13 cellular contexts compared by ENCODE assay signal in the genomic region with DNA sequence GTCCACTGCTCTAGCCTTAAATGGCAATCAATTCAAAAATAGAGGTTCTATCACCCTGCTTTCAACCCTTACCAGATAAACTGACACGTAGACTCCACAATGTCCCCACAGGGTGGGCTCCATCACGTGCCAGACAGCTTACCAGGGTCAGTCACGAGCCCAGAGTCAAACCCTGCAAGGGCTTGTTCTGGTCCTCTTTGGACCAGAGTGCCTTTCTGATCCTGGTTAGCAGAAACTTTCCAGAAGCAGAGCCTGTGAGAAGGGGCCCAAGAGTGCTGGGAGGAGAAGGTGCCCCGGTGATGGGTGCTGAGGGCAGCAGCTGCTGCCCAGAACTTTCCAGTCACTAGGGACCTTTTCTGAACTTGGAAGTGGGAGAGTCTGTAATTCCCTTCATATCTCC. TPM values are rescaled to one million over a fixed set of nuclear protein-coding genes. Genes with fewer than 3 reads are reported as not detected.
DNase-seq lines count a peak whose midpoint lies in the region; ATAC-seq, FAIRE-seq and TF ChIP-seq lines count a peak whose summit lies in the region.
"Had no signal": no experiment of that assay in that cellular context is flagged by ENCODE, and none has a peak within 500 bp of the region (broad histone marks: within the 10 kb centered on the region; RNA-seq: fewer than 3 reads in every experiment).

No MANE protein-coding gene starts in this region.

- H2AFZ ChIP-seq in GM12878 (ENCODE audit: control insufficient read depth, low read depth, low read length), result peak overlapping the region; percentile 74

- 92% methylated on average over 4 of the region's 4 CpGs for WGBS in GM12878 (ENCODE audit: insufficient coverage, insufficient replicate concordance, low lambda C conversion rate, missing lambda C conversion rate)

- DNase-seq in GM12878 (ENCODE audit: low read depth, low spot score) (no peak), NCI-H2107 (lab: John Stamatoyannopoulos, UW) (no peak), GM10266 (ENCODE audit: extremely low spot score) (no peak)
- DNase-seq: activated CD4-positive, alpha-beta T cell treated with anti-CD3 and anti-CD28 coated beads, Interleukin-2, amount 50 U/mL, for 48 hours; endodermal cell had no signal

- POLR2A ChIA-PET in GM12878 (lab: Charles Lee), result no interaction called here

- H3K79me2 ChIP-seq in GM12878 (ENCODE audit: control insufficient read depth, insufficient read depth, low read length), result peaks cover 34% of the 10 kb centered on the region

- TF ChIP-seq POLR2A in GM12878 (IDR thresholded peaks at IDR 0.05; ENCODE audit: low read depth, low read length), result no peak

- H3K36me3 ChIP-seq in GM12878 (ENCODE audit: control insufficient read depth in 2 of 2, insufficient read depth in 2 of 2, low read length in 1 of 2), result 0 out of 4 replicates have a peak, but pooled peaks cover 0 to 2% of the 10 kb centered on the region in 2 experiments

- no TSS peak for BruUV-seq in GM12878 (replicated peaks; lab: Mats Ljungman, UMichigan)

- H3K27ac ChIP-seq in GM12878 (ENCODE audit: control insufficient read depth, insufficient read depth) (peak overlapping the region; percentile 80), skin epidermis (peak overlapping the region in 19 of 21 experiments; percentile 15 to 97 (median 83))

- no peak for TF ChIP-seq EP300 in GM12878 (IDR thresholded peaks at IDR 0.05; ENCODE audit: borderline replicate concordance in 1 of 2, control insufficient read depth in 1 of 2, low read depth in 2 of 2, low read length in 2 of 2)

- SMC1A ChIA-PET in GM12878 (lab: Charles Lee; ENCODE audit: uncharacterized antibody, unreplicated experiment), result no interaction called here

- intact Hi-C loops in GM12878 (cut with micrococcal nuclease; ENCODE audit: unreplicated experiment), result loop anchor here (5.0 kb wide), 1 partner anchor 105 kb away; a partner anchor contains a TSS

- no peaks in the 10 kb centered on the region; the same call in 1 of the 3 replicates for H3K9me3 ChIP-seq in GM12878 (replicated peaks; ENCODE audit: control insufficient read depth, insufficient read depth, low read length)

- H3K4me2 ChIP-seq in GM12878 (ENCODE audit: control insufficient read depth, insufficient read depth), result peak overlapping the region; percentile 69
- H3K4me2 ChIP-seq: smooth muscle cell had no signal

- TF ChIP-seq RAD21 in GM12878 (IDR thresholded peaks at IDR 0.05; ENCODE audit: insufficient read depth, low read depth, low read length), result no peak

- FAIRE-seq in GM12878 (lab: Jason Lieb, UNC), result no peak
- FAIRE-seq: urothelium cell line had no signal

- H3K4me3 ChIP-seq in GM12878, result peak overlapping the region; percentile 87
- peak overlapping the region; percentile 23 to 54 (median 38) for H3K4me3 ChIP-seq in skin epidermis
- H3K4me3 ChIP-seq: smooth muscle cell had no signal

- in situ Hi-C loops in GM12878 (cut with MboI), result no loop called here

- CTCF ChIA-PET in GM12878 (lab: Yijun Ruan, JAX), result interaction anchor here (1.0 kb wide), 1 partner anchor 140 kb away, joined by 3 read pairs; no protein-coding TSS in a partner anchor

- H3K4me1 ChIP-seq in GM12878 (ENCODE audit: control insufficient read depth, insufficient read depth, low read length), result peaks cover 32% of the 10 kb centered on the region

- no peaks in the 10 kb centered on the region for H4K20me1 ChIP-seq in GM12878 (ENCODE audit: control insufficient read depth, insufficient read depth)

- ATAC-seq in GM18502 (IDR thresholded peaks at IDR 0.05; ENCODE audit: poor library complexity, unreplicated experiment) (peak; percentile 17), GM21619 (IDR thresholded peaks at IDR 0.05; ENCODE audit: unreplicated experiment) (peak; percentile 10), GM12878 (peak; percentile 37), HG02870 (IDR thresholded peaks at IDR 0.05; ENCODE audit: unreplicated experiment) (no peak), esophagus mucosa (no peak)

- RAD21 ChIA-PET in GM12878 (lab: Charles Lee; ENCODE audit: unreplicated experiment), result no interaction called here

- TF ChIP-seq CTCF in GM12878 (IDR thresholded peaks at IDR 0.05 in 2 of 3, conservative IDR thresholded peaks at IDR 0.05 in 1 of 3; ENCODE audit: control insufficient read depth in 2 of 3, extremely low read depth in 1 of 3, insufficient read depth in 1 of 3, low read depth in 3 of 3, low read length in 3 of 3) (no peak), GM10266 (IDR thresholded peaks at IDR 0.05; ENCODE audit: control insufficient read depth, insufficient read depth, low read depth, missing control alignments) (no peak)

- no peaks in the 10 kb centered on the region for H3K27me3 ChIP-seq in GM12878 (replicated peaks in 1 of 2; ENCODE audit: control insufficient read depth in 2 of 2, insufficient read depth in 2 of 2, low read length in 1 of 2)

- H3K9ac ChIP-seq in GM12878 (ENCODE audit: control insufficient read depth, insufficient read depth, low read length), result peak overlapping the region; percentile 79

TF ChIP-seq in GM12878, 131 proteins besides CTCF, POLR2A, EP300 and RAD21 (continues in another document):
- 0 out of 4 replicates have a peak, but pooled peaks of 1 of the 2 experiments have one; percentile 10 for TF ChIP-seq BHLHE40 (IDR thresholded peaks at IDR 0.05; ENCODE audit: borderline replicate concordance in 1 of 2, low read depth in 2 of 2, low read length in 1 of 2)

RNA-seq across cellular contexts. Expression of a gene that starts 0.4 kb away (rescaled TPM):
- total RNA-seq in GM12878 (2013; cell fraction: nucleolus; rRNA removed), result 1.9 and 2.7 TPM in 2 replicates
- total RNA-seq in GM12878 (2014; rRNA removed) (7.9 and 12.2 TPM in 2 replicates), GM12878 (2014; rRNA removed; fragmentation: Illumina TruSeq; extraction: Trizol) (7.7 and 8.6 TPM in 2 replicates), GM12878 (2021) (4.5 and 5.6 TPM in 2 replicates), esophagus mucosa (1.4 TPM)
- polyA plus RNA-seq in GM12878 (2011; ENCODE audit: low read depth), result 12.3 TPM
- polyA plus RNA-seq in GM12878 (2011; rRNA removed) (8.9 and 9.4 TPM in 2 replicates), GM12878 (2014; fragmentation: Illumina TruSeq; extraction: Trizol) (8.4 and 9.1 TPM in 2 replicates), GM12878 (2014; fragmentation: Nextera tagmentation; extraction: Ambion mirVana) (1 to 10 TPM; 4.2 to 4.4 TPM), GM12878 (2014; rRNA removed) (8.5 and 9.5 TPM in 2 replicates), GM12878 (2016; fragmentation: Nextera tagmentation; extraction: Ambion mirVana) (1 to 10 TPM; 3.7 to 3.8 TPM)
- 7.5 and 10.6 TPM in 2 replicates for polyA plus RNA-seq in GM12878 (2011; cell fraction: cytosol; rRNA removed)
- polyA plus RNA-seq in GM12878 (2011; cell fraction: nucleus; rRNA removed), result 6.5 and 9.9 TPM in 2 replicates
- 16.4 and 19.5 TPM in 2 replicates for polyA plus RNA-seq in GM12878 (2012)
- polyA minus RNA-seq in GM12878 (2011; rRNA and poly(A)+ RNA removed), result 14.0 and 22.3 TPM in 2 replicates
- 2.0 and 3.7 TPM in 2 replicates for polyA minus RNA-seq in GM12878 (2011; cell fraction: cytosol; rRNA and poly(A)+ RNA removed)
- polyA minus RNA-seq in GM12878 (2011; cell fraction: nucleus; rRNA and poly(A)+ RNA removed), result 10.5 TPM in 2 replicates
- total RNA-seq: endodermal cell, smooth muscle cell had no signal
- polyA plus RNA-seq: smooth muscle cell had no signal

RNA-seq across cellular contexts. Expression of a gene that starts 20.5 kb away (rescaled TPM):
- 1.4 and 1.7 TPM in 2 replicates for total RNA-seq in GM12878 (2013; cell fraction: nucleolus; rRNA removed)
- total RNA-seq in GM12878 (2014; rRNA removed) (1.9 and 2.3 TPM in 2 replicates), GM12878 (2014; rRNA removed; fragmentation: Illumina TruSeq; extraction: Trizol) (1.1 and 1.4 TPM in 2 replicates), GM12878 (2021) (1.3 and 1.4 TPM in 2 replicates), esophagus mucosa (0.44 TPM)
- 1.7 TPM for polyA plus RNA-seq in GM12878 (2011; ENCODE audit: low read depth)
- polyA plus RNA-seq in GM12878 (2011; rRNA removed) (0.91 and 1.2 TPM in 2 replicates), GM12878 (2014; fragmentation: Illumina TruSeq; extraction: Trizol) (1.3 and 1.4 TPM in 2 replicates), GM12878 (2014; fragmentation: Nextera tagmentation; extraction: Ambion mirVana) (under 1 TPM; 0.16 to 0.20 TPM), GM12878 (2014; rRNA removed) (1.5 and 1.8 TPM in 2 replicates), GM12878 (2016; fragmentation: Nextera tagmentation; extraction: Ambion mirVana) (1 to 10 TPM in 1 of 2 experiments, under 1 TPM in 1; 0.58 to 1.0 TPM)
- polyA plus RNA-seq in GM12878 (2011; cell fraction: cytosol; rRNA removed), result 1.0 and 1.4 TPM in 2 replicates
- 0.67 and 1.2 TPM in 2 replicates for polyA plus RNA-seq in GM12878 (2011; cell fraction: nucleus; rRNA removed)
- 2.2 and 3.2 TPM in 2 replicates for polyA plus RNA-seq in GM12878 (2012)
- 0.73 and 0.98 TPM in 2 replicates for polyA minus RNA-seq in GM12878 (2011; rRNA and poly(A)+ RNA removed)
- polyA minus RNA-seq in GM12878 (2011; cell fraction: cytosol; rRNA and poly(A)+ RNA removed), result 0.27 TPM in 1 of 2 replicates, not detected in the other
- polyA minus RNA-seq in GM12878 (2011; cell fraction: nucleus; rRNA and poly(A)+ RNA removed), result 0.85 and 1.1 TPM in 2 replicates
- total RNA-seq: endodermal cell, kidney epithelial cell, smooth muscle cell had no signal
- polyA plus RNA-seq: smooth muscle cell had no signal

RNA-seq across cellular contexts. Expression of a gene that starts 51.4 kb away (rescaled TPM):
- 41.2 and 41.5 TPM in 2 replicates for total RNA-seq in GM12878 (2013; cell fraction: nucleolus; rRNA removed)
- total RNA-seq in GM12878 (2014; rRNA removed) (28.9 and 34.4 TPM in 2 replicates), GM12878 (2014; rRNA removed; fragmentation: Illumina TruSeq; extraction: Trizol) (37.0 and 37.3 TPM in 2 replicates), GM12878 (2021) (29.8 TPM in 2 replicates), esophagus mucosa (1.1 TPM)
- 24.7 TPM for polyA plus RNA-seq in GM12878 (2011; ENCODE audit: low read depth)
- polyA plus RNA-seq in GM12878 (2011; rRNA removed) (102 and 134 TPM in 2 replicates), GM12878 (2014; fragmentation: Illumina TruSeq; extraction: Trizol) (33.8 and 49.8 TPM in 2 replicates), GM12878 (2014; fragmentation: Nextera tagmentation; extraction: Ambion mirVana) (10 to 100 TPM; 47.5 to 60.0 TPM), GM12878 (2014; rRNA removed) (25.3 and 29.2 TPM in 2 replicates), GM12878 (2016; fragmentation: Nextera tagmentation; extraction: Ambion mirVana) (10 to 100 TPM; 21.3 to 24.4 TPM)
- 47.4 and 47.6 TPM in 2 replicates for polyA plus RNA-seq in GM12878 (2011; cell fraction: cytosol; rRNA removed)
- polyA plus RNA-seq in GM12878 (2011; cell fraction: nucleus; rRNA removed), result 49.5 and 50.6 TPM in 2 replicates
- polyA plus RNA-seq in GM12878 (2012), result 30.1 and 35.8 TPM in 2 replicates
- polyA minus RNA-seq in GM12878 (2011; rRNA and poly(A)+ RNA removed), result 62.5 and 79.0 TPM in 2 replicates
- 18.5 and 20.3 TPM in 2 replicates for polyA minus RNA-seq in GM12878 (2011; cell fraction: cytosol; rRNA and poly(A)+ RNA removed)
- 28.0 and 40.8 TPM in 2 replicates for polyA minus RNA-seq in GM12878 (2011; cell fraction: nucleus; rRNA and poly(A)+ RNA removed)
- total RNA-seq: endodermal cell, smooth muscle cell had no signal

Comparison
In these comparisons a context has a peak if more than half of its experiments do, and no peak if none do; other contexts are left out.
1. ATAC-seq: peak in GM18502 (single experiment), GM21619 (single experiment) and GM12878 (single experiment); none in HG02870 (single experiment) and esophagus mucosa (single experiment).
2. RNA of a gene that starts 51.4 kb away (total RNA-seq): 28.9 to 41.5 TPM in GM12878; 1.1 TPM in esophagus mucosa (single experiment); every median in the first group is over 10 times any median in the second.